Comparison of ENCODE assay signal across 18 cellular contexts in genomic region chr2:28465148-28465885, GRCh38. TPM values are rescaled to one million over a fixed set of nuclear protein-coding genes. Genes with fewer than 3 reads are reported as not detected.
A peak's percentile ranks its signal among the peaks of the same experiment; 100 is the strongest.
DNase-seq lines count a peak whose midpoint lies in the region; ATAC-seq and TF ChIP-seq lines count a peak whose summit lies in the region.
"Had no signal": no experiment of that assay in that cellular context is flagged by ENCODE, and none has a peak within 500 bp of the region (broad histone marks: within the 10 kb centered on the region; RNA-seq: fewer than 3 reads in every experiment).

No MANE protein-coding gene starts in this region.

- peaks cover 17% of the 10 kb centered on the region for H3K9me3 Mint-ChIP-seq in activated T-cell treated with anti-CD3 and anti-CD28 coated beads, Interleukin-2, amount 50 U/mL, for 4 hours
- H3K9me3 Mint-ChIP-seq in activated T-helper 2 cell treated with anti-CD3 and anti-CD28 coated beads, Interferon-gamma antibody, Interleukin-2, Interleukin-4, amounts not matched to agents 10 μg/mL and 5 μg/mL and 100 μg/mL, durations not matched to agents 14 hours and 24 hours and 36 hours = peaks cover 23% of the 10 kb centered on the region
- H3K9me3 Mint-ChIP-seq in natural killer cell treated with Interleukin-12 subunit alpha and Interleukin-12 subunit beta and Interleukin-15 and Interleukin-18, amount 100 ng/mL, for 72 hours = peaks cover 7% of the 10 kb centered on the region

- H3K4me3 ChIP-seq in HL-60 (replicated peaks; ENCODE audit: insufficient read depth, low read length) = no peak overlapping the region
- H3K4me3 ChIP-seq: body of pancreas, coronary artery, GM23338, heart right ventricle, testis had no signal

- no peaks in the 10 kb centered on the region for H3K27me3 ChIP-seq in HL-60 (ENCODE audit: insufficient read depth, poor library complexity, severe bottlenecking)
- H3K27me3 ChIP-seq: body of pancreas, heart right ventricle, testis had no signal

- no peak overlapping the region for H3K4me3 Mint-ChIP-seq in activated T-cell treated with anti-CD3 and anti-CD28 coated beads, Interleukin-2, amount 50 U/mL, for 4 hours
- peak overlapping the region; percentile 4 for H3K4me3 Mint-ChIP-seq in activated T-helper 2 cell treated with anti-CD3 and anti-CD28 coated beads, Interferon-gamma antibody, Interleukin-2, Interleukin-4, amounts not matched to agents 10 μg/mL and 5 μg/mL and 100 μg/mL, durations not matched to agents 14 hours and 24 hours and 36 hours (ENCODE audit: low read depth)
- H3K4me3 Mint-ChIP-seq in natural killer cell treated with Interleukin-12 subunit alpha and Interleukin-12 subunit beta and Interleukin-15 and Interleukin-18, amount 100 ng/mL, for 72 hours = peak overlapping the region; percentile 26
- H3K4me3 Mint-ChIP-seq: CD4-positive, alpha-beta memory T cell; GM23338 had no signal

- no peak for TF ChIP-seq CTCF in HL-60 (IDR thresholded peaks at IDR 0.05; ENCODE audit: insufficient read depth, low read length)

- H3K36me3 Mint-ChIP-seq in activated T-cell treated with anti-CD3 and anti-CD28 coated beads, Interleukin-2, amount 50 U/mL, for 4 hours (ENCODE audit: insufficient read depth) = no peaks in the 10 kb centered on the region
- H3K36me3 Mint-ChIP-seq in activated T-helper 2 cell treated with anti-CD3 and anti-CD28 coated beads, Interferon-gamma antibody, Interleukin-2, Interleukin-4, amounts not matched to agents 10 μg/mL and 5 μg/mL and 100 μg/mL, durations not matched to agents 14 hours and 24 hours and 36 hours (ENCODE audit: low read depth) = peaks cover 8% of the 10 kb centered on the region
- peaks cover 12% of the 10 kb centered on the region for H3K36me3 Mint-ChIP-seq in natural killer cell treated with Interleukin-12 subunit alpha and Interleukin-12 subunit beta and Interleukin-15 and Interleukin-18, amount 100 ng/mL, for 72 hours
- H3K36me3 Mint-ChIP-seq: CD4-positive, alpha-beta memory T cell had no signal

- peaks cover 15% of the 10 kb centered on the region for H3K4me1 Mint-ChIP-seq in activated T-cell treated with anti-CD3 and anti-CD28 coated beads, Interleukin-2, amount 50 U/mL, for 4 hours (ENCODE audit: low read depth)
- peaks cover 54% of the 10 kb centered on the region for H3K4me1 Mint-ChIP-seq in activated T-helper 2 cell treated with anti-CD3 and anti-CD28 coated beads, Interferon-gamma antibody, Interleukin-2, Interleukin-4, amounts not matched to agents 10 μg/mL and 5 μg/mL and 100 μg/mL, durations not matched to agents 14 hours and 24 hours and 36 hours (ENCODE audit: low read depth)
- H3K4me1 Mint-ChIP-seq in natural killer cell treated with Interleukin-12 subunit alpha and Interleukin-12 subunit beta and Interleukin-15 and Interleukin-18, amount 100 ng/mL, for 72 hours (ENCODE audit: low read depth in 2 of 2) = peaks cover 17 to 32% of the 10 kb centered on the region in 2 donors
- H3K4me1 Mint-ChIP-seq: GM23338 had no signal

- ATAC-seq in activated T-cell treated with anti-CD3 and anti-CD28 coated beads, Interleukin-2, amount 50 U/mL, for 4 hours = peak; percentile 95 to 96
- ATAC-seq in natural killer cell treated with Interleukin-12 subunit alpha and Interleukin-12 subunit beta and Interleukin-15 and Interleukin-18, amount 100 ng/mL, for 72 hours = peak; percentile 61 to 82
- ATAC-seq in GM21526 (IDR thresholded peaks at IDR 0.05; ENCODE audit: low FRiP score, unreplicated experiment) = no peak
- ATAC-seq: body of pancreas, GM23338, heart right ventricle had no signal

- DNase-seq in activated T-cell treated with anti-CD3 and anti-CD28 coated beads, Interleukin-2, amount 50 U/mL, for 4 hours = no peak
- no peak for DNase-seq in activated T-cell treated with anti-CD3 and anti-CD28 coated beads, Interleukin-2, amount 50 U/mL, for 1 hour
- no peak for DNase-seq in HL-60 (ENCODE audit: low read depth in 1 of 2, low spot score in 1 of 2)
- no peak for DNase-seq in activated T-helper 2 cell treated with anti-CD3 and anti-CD28 coated beads, Interferon-gamma antibody, Interleukin-2, Interleukin-4, amounts not matched to agents 10 μg/mL and 5 μg/mL and 100 μg/mL, durations not matched to agents 14 hours and 24 hours and 36 hours (ENCODE audit: low spot score)
- DNase-seq in natural killer cell treated with Interleukin-12 subunit alpha and Interleukin-12 subunit beta and Interleukin-15 and Interleukin-18, amount 100 ng/mL, for 72 hours (ENCODE audit: low spot score) = no peak
- no peak for DNase-seq in G401 (ENCODE audit: low spot score)
- no peak for DNase-seq in DMS114 treated with DMSO at 0.1 percent for 48 hours (lab: John Stamatoyannopoulos, UW; ENCODE audit: unreplicated experiment)
- DNase-seq: body of pancreas, heart right ventricle, NCI-H1436 treated with DMSO at 0.1 percent for 48 hours, NCI-H2171, NCI-H69, SW 1271, testis had no signal

- intact Hi-C loops in activated T-helper 2 cell treated with anti-CD3 and anti-CD28 coated beads, Interferon-gamma antibody, Interleukin-2, Interleukin-4, amounts not matched to agents 10 μg/mL and 5 μg/mL and 100 μg/mL, durations not matched to agents 14 hours and 24 hours and 36 hours (cut with micrococcal nuclease) = loop anchor here (1.0 to 5.0 kb wide), 5 partner anchors 19 to 79 kb away; partner anchors contain the start of gene FOSL2

- in situ Hi-C loops in G401 (cut with HindIII; ENCODE audit: low sequenced_read_pairs) = no loop called here

- H3K27ac ChIP-seq in HL-60 (replicated peaks) = peak overlapping the region; percentile 81
- H3K27ac ChIP-seq: body of pancreas, coronary artery, testis had no signal

- peak overlapping the region; percentile 71 for H3K27ac Mint-ChIP-seq in activated T-helper 2 cell treated with anti-CD3 and anti-CD28 coated beads, Interferon-gamma antibody, Interleukin-2, Interleukin-4, amounts not matched to agents 10 μg/mL and 5 μg/mL and 100 μg/mL, durations not matched to agents 14 hours and 24 hours and 36 hours
- H3K27ac Mint-ChIP-seq in natural killer cell treated with Interleukin-12 subunit alpha and Interleukin-12 subunit beta and Interleukin-15 and Interleukin-18, amount 100 ng/mL, for 72 hours = peak overlapping the region in 1 of 2 donors; percentile 2
- H3K27ac Mint-ChIP-seq: GM23338 had no signal

- peaks cover 3% of the 10 kb centered on the region for H3K27me3 Mint-ChIP-seq in activated T-cell treated with anti-CD3 and anti-CD28 coated beads, Interleukin-2, amount 50 U/mL, for 4 hours (ENCODE audit: low read depth)
- peaks cover 2% of the 10 kb centered on the region for H3K27me3 Mint-ChIP-seq in activated T-helper 2 cell treated with anti-CD3 and anti-CD28 coated beads, Interferon-gamma antibody, Interleukin-2, Interleukin-4, amounts not matched to agents 10 μg/mL and 5 μg/mL and 100 μg/mL, durations not matched to agents 14 hours and 24 hours and 36 hours (ENCODE audit: low read depth)
- H3K27me3 Mint-ChIP-seq in natural killer cell treated with Interleukin-12 subunit alpha and Interleukin-12 subunit beta and Interleukin-15 and Interleukin-18, amount 100 ng/mL, for 72 hours = peaks cover 6 to 13% of the 10 kb centered on the region in 2 donors

RNA-seq across cellular contexts. Expression of gene PLB1, which starts 30.5 kb away (rescaled TPM):
- total RNA-seq in activated T-cell treated with anti-CD3 and anti-CD28 coated beads, Interleukin-2, amount 50 U/mL, for 4 hours = under 1 TPM in 2 of 3 donors, not detected in 1; 0.05 to 0.10 TPM
- 1.8 and 2.0 TPM in 2 replicates for total RNA-seq in activated T-helper 2 cell treated with anti-CD3 and anti-CD28 coated beads, Interferon-gamma antibody, Interleukin-2, Interleukin-4, amounts not matched to agents 10 μg/mL and 5 μg/mL and 100 μg/mL, durations not matched to agents 14 hours and 24 hours and 36 hours
- under 1 TPM; 0.88 to 0.98 TPM for total RNA-seq in natural killer cell treated with Interleukin-12 subunit alpha and Interleukin-12 subunit beta and Interleukin-15 and Interleukin-18, amount 100 ng/mL, for 72 hours
- total RNA-seq in G401 (2014; rRNA removed; shearing (Covaris generic)) = under 0.01 and 2.4 TPM in 2 replicates
